Comparison of ENCODE assay signal across 8 cellular contexts in genomic region chr3:51311055-51311454, GRCh38.
DNase-seq lines count a peak whose midpoint lies in the region; ATAC-seq and TF ChIP-seq lines count a peak whose summit lies in the region.

No MANE protein-coding gene starts in this region.

- ATAC-seq in HG02981 (IDR thresholded peaks at IDR 0.05; ENCODE audit: unreplicated experiment) = no peak
- ATAC-seq in HG02623 (IDR thresholded peaks at IDR 0.05; ENCODE audit: unreplicated experiment) = no peak
- ATAC-seq in GM21825 (IDR thresholded peaks at IDR 0.05; ENCODE audit: unreplicated experiment) = no peak

- POLR2A ChIA-PET in AG04450 (lab: Yijun Ruan, JAX) = no interaction called here

- in situ Hi-C loops in SK-MEL-5 (cut with HindIII; ENCODE audit: low pct_unique_long_range_greater_than_20kb, low sequenced_read_pairs) = no loop called here

- CTCF ChIA-PET in AG04450 (lab: Charles Lee) = interaction anchor here (0.6 to 3.3 kb wide), 15 partner anchors 8 to 695 kb away, joined by 3 to 28 read pairs (median 4); partner anchors contain the start of gene MAPKAPK3

- H3K27me3 ChIP-seq in AG04450 (ENCODE audit: control insufficient read depth, insufficient read depth, low read length) = peaks cover 6% of the 10 kb centered on the region

- no peak overlapping the region for H3K27ac ChIP-seq in AG04450 (ENCODE audit: low read depth, low read length)

- no peak overlapping the region for H3K4me3 ChIP-seq in AG04450 (ENCODE audit: low read depth, low read length)

- no peaks in the 10 kb centered on the region for H3K9me3 ChIP-seq in AG04450 (ENCODE audit: control insufficient read depth, insufficient read depth, low read length)

- TF ChIP-seq CTCF in AG04450 (IDR thresholded peaks at IDR 0.05; ENCODE audit: low read depth, low read length) = peak; percentile 62
- TF ChIP-seq CTCF in GM12872 (IDR thresholded peaks at IDR 0.05; ENCODE audit: insufficient read depth, low read depth, low read length) = peak; percentile 49

- DNase-seq in AG04450 (ENCODE audit: low read depth, low spot score) = peak; percentile 7
- DNase-seq in SK-MEL-5 (ENCODE audit: low read depth, low spot score) = peak; percentile 65
- peak; percentile 1 for DNase-seq in globus pallidus (ENCODE audit: low spot score)
- DNase-seq in activated CD4-positive, CD25-positive, alpha-beta regulatory T cell (lab: John Stamatoyannopoulos, UW) = no peak

Comparison
In these comparisons a context has a peak if more than half of its experiments do, and no peak if none do; other contexts are left out.
1. DNase-seq: peak in AG04450 (single experiment), SK-MEL-5 (single experiment) and globus pallidus (single experiment); none in activated CD4-positive, CD25-positive, alpha-beta regulatory T cell (0 of 4).